Comparison of ENCODE assay signal across 1 cellular context in genomic region chr3:186070550-186070949, GRCh38.
TF ChIP-seq lines count a peak whose summit lies in the region.

No MANE protein-coding gene starts in this region.

TF ChIP-seq in HepG2, 621 proteins besides CTCF, POLR2A, EP300 and RAD21 (continued from another document):
- 0 out of 2 replicates have a peak, but pooled peaks have one; percentile 17 for TF ChIP-seq ARID4A (CRISPR knock-in tag; IDR thresholded peaks at IDR 0.05; ENCODE audit: borderline replicate concordance)
- TF ChIP-seq ATM (IDR thresholded peaks at IDR 0.05; ENCODE audit: borderline replicate concordance) = no peak
- TF ChIP-seq FOXA3 (CRISPR knock-in tag; IDR thresholded peaks at IDR 0.05) = peak; percentile 39; the same call in 1 of the 2 replicates
- TF ChIP-seq ZNF12 (CRISPR knock-in tag; IDR thresholded peaks at IDR 0.05) = peak; percentile 75
- no peak for TF ChIP-seq ZBTB8A (CRISPR knock-in tag; IDR thresholded peaks at IDR 0.05; ENCODE audit: borderline replicate concordance, low read depth)
- no peak for TF ChIP-seq SOX13 (IDR thresholded peaks at IDR 0.05)
- peak in 1 of 2 experiments; percentile 55; a peak in 2 of 4 replicates for TF ChIP-seq SOX13 (CRISPR knock-in tag; conservative IDR thresholded peaks at IDR 0.05 in 1 of 2, IDR thresholded peaks at IDR 0.05 in 1 of 2)
- no peak for TF ChIP-seq ZNF781 (CRISPR knock-in tag; IDR thresholded peaks at IDR 0.05; ENCODE audit: borderline replicate concordance, not compliant biosample characterization)
- TF ChIP-seq ZNF263 (CRISPR knock-in tag; IDR thresholded peaks at IDR 0.05) = 0 out of 2 replicates have a peak, but pooled peaks have one; percentile 18
- no peak for TF ChIP-seq NPAS2 (CRISPR knock-in tag; IDR thresholded peaks at IDR 0.05; ENCODE audit: borderline replicate concordance)
- TF ChIP-seq TARDBP (CRISPR knock-in tag; IDR thresholded peaks at IDR 0.05) = no peak
- TF ChIP-seq PITX1 (CRISPR knock-in tag; IDR thresholded peaks at IDR 0.05) = no peak
- 0 out of 2 replicates have a peak, but pooled peaks have one; percentile 13 for TF ChIP-seq PATZ1 (CRISPR knock-in tag; IDR thresholded peaks at IDR 0.05)
- peak; percentile 61; the same call in 1 of the 2 replicates for TF ChIP-seq HMG20A (CRISPR knock-in tag; IDR thresholded peaks at IDR 0.05; ENCODE audit: borderline replicate concordance)
- TF ChIP-seq NCOA2 (CRISPR knock-in tag; IDR thresholded peaks at IDR 0.05) = peak; percentile 78
